Comparison of ENCODE assay signal across 8 cellular contexts in the genomic region with DNA sequence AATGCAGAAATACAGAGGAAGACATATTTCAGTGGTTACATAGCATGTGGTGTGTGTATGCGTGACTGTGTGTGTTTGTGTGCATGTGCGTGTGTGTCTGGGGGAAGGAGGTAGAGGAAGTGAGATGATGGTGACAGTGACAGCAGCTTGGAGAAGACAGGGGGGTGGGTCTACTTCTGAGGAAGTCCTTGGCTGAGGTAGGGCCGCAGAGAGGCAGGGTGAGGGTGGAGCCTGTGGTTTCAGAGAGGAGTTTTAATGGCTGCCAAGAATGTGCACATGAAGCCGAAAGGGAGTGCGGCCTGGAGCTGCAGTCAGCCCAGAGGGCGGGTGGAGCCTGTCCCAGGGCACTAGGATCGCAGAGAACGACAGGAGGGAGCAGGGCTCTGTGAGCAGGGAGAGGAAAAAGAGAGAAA. TPM values are rescaled to one million over a fixed set of nuclear protein-coding genes. Genes with fewer than 3 reads are reported as not detected.
DNase-seq lines count a peak whose midpoint lies in the region; ATAC-seq and TF ChIP-seq lines count a peak whose summit lies in the region.

No MANE protein-coding gene starts in this region.

- BruUV-seq in Panc1 (replicated peaks; lab: Mats Ljungman, UMichigan) = no TSS peak

- peaks cover 0 to 1% of the 10 kb centered on the region in 2 donors for H3K36me3 Mint-ChIP-seq in activated T-cell treated with anti-CD3 and anti-CD28 coated beads, Interleukin-2, amount 50 U/mL, for 72 hours (ENCODE audit: insufficient read depth in 2 of 2)
- H3K36me3 Mint-ChIP-seq in glutamatergic neuron (ENCODE audit: unreplicated experiment) = no peaks in the 10 kb centered on the region

- H2AFZ ChIP-seq in ACC112 (ENCODE audit: low read length, unreplicated experiment) = peak overlapping the region; percentile 55

- CTCF ChIA-PET in Panc1 (lab: Charles Lee) = no interaction called here

- H3K79me2 ChIP-seq in ACC112 (ENCODE audit: control insufficient read depth, insufficient read depth, low read length, unreplicated experiment) = no peaks in the 10 kb centered on the region

- H3K27me3 ChIP-seq in ACC112 (ENCODE audit: insufficient read depth, low read length) = no peaks in the 10 kb centered on the region
- no peaks in the 10 kb centered on the region for H3K27me3 ChIP-seq in Panc1 (ENCODE audit: control insufficient read depth, insufficient read depth, low read length)

- no peaks in the 10 kb centered on the region for H3K9me3 Mint-ChIP-seq in activated T-cell treated with anti-CD3 and anti-CD28 coated beads, Interleukin-2, amount 50 U/mL, for 72 hours
- H3K9me3 Mint-ChIP-seq in glutamatergic neuron (ENCODE audit: unreplicated experiment) = no peaks in the 10 kb centered on the region

- H3K4me1 Mint-ChIP-seq in activated T-cell treated with anti-CD3 and anti-CD28 coated beads, Interleukin-2, amount 50 U/mL, for 72 hours (ENCODE audit: low read depth) = peaks cover 21% of the 10 kb centered on the region
- H3K4me1 Mint-ChIP-seq in glutamatergic neuron (ENCODE audit: low read depth, unreplicated experiment) = peaks cover 17% of the 10 kb centered on the region

- no peak overlapping the region for H3K27ac ChIP-seq in ACC112 (ENCODE audit: low read depth, low read length)
- no peak overlapping the region for H3K27ac ChIP-seq in Panc1 (ENCODE audit: low read length)
- H3K27ac ChIP-seq in skin epidermis = peak overlapping the region in 18 of 21 experiments; percentile 12 to 77 (median 62)

- DNase-seq in Panc1 (ENCODE audit: low read depth, low spot score) (no peak), glutamatergic neuron (peak; percentile 49), GOT3 (lab: John Stamatoyannopoulos, UW) (no peak)
- peak; percentile 83 to 88 for DNase-seq in activated T-cell treated with anti-CD3 and anti-CD28 coated beads, Interleukin-2, amount 50 U/mL, for 72 hours

- POLR2A ChIA-PET in Panc1 (lab: Charles Lee) = no interaction called here

- H3K36me3 ChIP-seq in ACC112 (ENCODE audit: insufficient read depth, low read length) (no peaks in the 10 kb centered on the region), Panc1 (ENCODE audit: control insufficient read depth, insufficient read depth, low read length) (no peaks in the 10 kb centered on the region)

- H3K9me3 ChIP-seq in Panc1 (ENCODE audit: control insufficient read depth, insufficient read depth, low read depth, low read length) = no peaks in the 10 kb centered on the region

- in situ Hi-C loops in GM18951 (cut with MboI; ENCODE audit: low sequenced_read_pairs, unreplicated experiment) = no loop called here
- in situ Hi-C loops in Panc1 (cut with HindIII; ENCODE audit: low pct_unique_long_range_greater_than_20kb, low sequenced_read_pairs) = no loop called here

- H3K27me3 Mint-ChIP-seq in activated T-cell treated with anti-CD3 and anti-CD28 coated beads, Interleukin-2, amount 50 U/mL, for 72 hours (ENCODE audit: low read depth) = no peaks in the 10 kb centered on the region
- H3K27me3 Mint-ChIP-seq in glutamatergic neuron (ENCODE audit: unreplicated experiment) = peaks cover 2% of the 10 kb centered on the region

- TF ChIP-seq CTCF in Panc1 (IDR thresholded peaks at IDR 0.05) (no peak), glutamatergic neuron (IDR thresholded peaks at IDR 0.05; ENCODE audit: partially characterized antibody, unreplicated experiment) (no peak)

- intact Hi-C loops in Panc1 (cut with micrococcal nuclease; ENCODE audit: unreplicated experiment) = no loop called here

- H3K4me3 ChIP-seq in ACC112 (ENCODE audit: low read depth, low read length) (no peak overlapping the region), Panc1 (ENCODE audit: low read depth in 2 of 2, low read length in 2 of 2) (no peak overlapping the region), skin epidermis (no peak overlapping the region)

- peak; percentile 45 for TF ChIP-seq POLR2A in GM18951 (IDR thresholded peaks at IDR 0.05; ENCODE audit: extremely low read depth, insufficient read depth, insufficient read length)

- peak; percentile 99 for ATAC-seq in HG03108 (IDR thresholded peaks at IDR 0.05; ENCODE audit: unreplicated experiment)
- 0 out of 2 replicates have a peak, but pooled peaks have one; percentile 35 for ATAC-seq in Panc1
- peak; percentile 100 for ATAC-seq in activated T-cell treated with anti-CD3 and anti-CD28 coated beads, Interleukin-2, amount 50 U/mL, for 72 hours (replicated peaks in 1 of 2)

- H3K4me3 Mint-ChIP-seq in activated T-cell treated with anti-CD3 and anti-CD28 coated beads, Interleukin-2, amount 50 U/mL, for 72 hours = peak overlapping the region; percentile 84 to 92
- peak overlapping the region; percentile 20 for H3K4me3 Mint-ChIP-seq in glutamatergic neuron (ENCODE audit: unreplicated experiment)

- H3K27ac Mint-ChIP-seq in activated T-cell treated with anti-CD3 and anti-CD28 coated beads, Interleukin-2, amount 50 U/mL, for 72 hours = peak overlapping the region; percentile 97
- H3K27ac Mint-ChIP-seq in glutamatergic neuron (ENCODE audit: unreplicated experiment) = peak overlapping the region; percentile 1

- H3K4me1 ChIP-seq in ACC112 (ENCODE audit: control insufficient read depth, insufficient read depth, low read length, unreplicated experiment) = peaks cover 23% of the 10 kb centered on the region
- peaks cover 5% of the 10 kb centered on the region; the same call in 1 of the 2 replicates for H3K4me1 ChIP-seq in Panc1 (ENCODE audit: control insufficient read depth, insufficient read depth, low read length)

RNA-seq across cellular contexts. Expression of a gene that starts 22.7 kb away (rescaled TPM):
- 8.3 TPM for total RNA-seq in Panc1 (2021; ENCODE audit: unreplicated experiment)
- polyA plus RNA-seq in Panc1 (2012; ENCODE audit: insufficient read length) = 7.0 TPM
- 10 to 100 TPM; 13.4 to 16.4 TPM for total RNA-seq in activated T-cell treated with anti-CD3 and anti-CD28 coated beads, Interleukin-2, amount 50 U/mL, for 72 hours
- total RNA-seq in glutamatergic neuron (ENCODE audit: unreplicated experiment) = 123 TPM

Comparison
In these comparisons a context has a peak if more than half of its experiments do, and no peak if none do; other contexts are left out.
1. H3K27ac ChIP-seq: peak in skin epidermis (18 of 21); none in ACC112 (single experiment) and Panc1 (single experiment).
2. ATAC-seq: peak in every context shown above with its lines; median percentile 100 in activated T-cell treated with anti-CD3 and anti-CD28 coated beads, Interleukin-2, amount 50 U/mL, for 72 hours; 99 in HG03108; 35 in Panc1.
3. DNase-seq: peak in activated T-cell treated with anti-CD3 and anti-CD28 coated beads, Interleukin-2, amount 50 U/mL, for 72 hours (2 of 2) and glutamatergic neuron (single experiment); none in Panc1 (single experiment) and GOT3 (single experiment).